8 cellular contexts compared by ENCODE assay signal in genomic region chr11:75428301-75428724, GRCh38. TPM values are rescaled to one million over a fixed set of nuclear protein-coding genes. Genes with fewer than 3 reads are reported as not detected.
DNase-seq lines count a peak whose midpoint lies in the region; ATAC-seq and TF ChIP-seq lines count a peak whose summit lies in the region.

No MANE protein-coding gene starts in this region.

- H3K9me3 Mint-ChIP-seq in natural killer cell: no peaks in the 10 kb centered on the region

- ATAC-seq in natural killer cell: peak; percentile 71

- peak overlapping the region; percentile 80 for H3K4me3 Mint-ChIP-seq in natural killer cell

- DNase-seq in SIG-M5 treated with dmso at 0.1 percent for 504 hours (lab: John Stamatoyannopoulos, UW; ENCODE audit: unreplicated experiment) (peak; percentile 20), SIG-M5 (lab: John Stamatoyannopoulos, UW) (no peak), NCI-H524 treated with DMSO at 0.1 percent for 48 hours (lab: John Stamatoyannopoulos, UW) (peak; percentile 35), erythroblast (lab: John Stamatoyannopoulos, UW) (peak; percentile 92 to 93), natural killer cell (peak; percentile 62), NCI-H1105 (lab: John Stamatoyannopoulos, UW) (no peak)
- peak; percentile 61 for DNase-seq in activated T-cell treated with anti-CD3 and anti-CD28 coated beads, Interleukin-2, amount 50 U/mL, for 1 hour
- DNase-seq in stimulated activated naive CD4-positive, alpha-beta T cell treated with Interleukin-2 at 50 U/mL for 16 hours (lab: John Stamatoyannopoulos, UW): peak; percentile 60

- peak overlapping the region in 1 of 2 donors; percentile 53 for H3K27ac Mint-ChIP-seq in natural killer cell

- no peak for TF ChIP-seq CTCF in natural killer cell (IDR thresholded peaks at IDR 0.05)

- peaks cover 18 to 29% of the 10 kb centered on the region in 2 donors for H3K4me1 Mint-ChIP-seq in natural killer cell

- peak; percentile 53 for TF ChIP-seq POLR2A in erythroblast (IDR thresholded peaks at IDR 0.05; ENCODE audit: low read length)

- H3K36me3 Mint-ChIP-seq in natural killer cell: no peaks in the 10 kb centered on the region

- intact Hi-C loops in natural killer cell (cut with micrococcal nuclease): no loop called here

- H3K27me3 Mint-ChIP-seq in natural killer cell (ENCODE audit: low read depth in 2 of 2): peaks cover 24 to 38% of the 10 kb centered on the region in 2 donors

RNA-seq across cellular contexts. Expression of gene KLHL35, which starts 4.7 kb away (rescaled TPM):
- under 1 TPM; 0.40 to 0.93 (median 0.54) TPM for total RNA-seq in natural killer cell

RNA-seq across cellular contexts. Expression of gene RPS3, which starts 29.0 kb away (rescaled TPM):
- 1,000 to 10,000 TPM; 2,027 to 2,376 (median 2,290) TPM for total RNA-seq in natural killer cell

Comparison
In these comparisons a context has a peak if more than half of its experiments do, and no peak if none do; other contexts are left out.
1. DNase-seq: peak in SIG-M5 treated with dmso at 0.1 percent for 504 hours (single experiment), NCI-H524 treated with DMSO at 0.1 percent for 48 hours (single experiment), activated T-cell treated with anti-CD3 and anti-CD28 coated beads, Interleukin-2, amount 50 U/mL, for 1 hour (single experiment), erythroblast (2 of 2), natural killer cell (single experiment) and stimulated activated naive CD4-positive, alpha-beta T cell treated with Interleukin-2 at 50 U/mL for 16 hours (single experiment); none in SIG-M5 (single experiment) and NCI-H1105 (single experiment).